ENCODE assay signal across 1 cellular context in genomic region chr6:37169458-37170272, GRCh38.
A peak's percentile ranks its signal among the peaks of the same experiment; 100 is the strongest.
TF ChIP-seq lines count a peak whose summit lies in the region.

Gene PIM1, plus strand, starts transcription at chr6:37170152. Its CDS starts 424 bp downstream, at chr6:37170576.

TF ChIP-seq in K562, 482 proteins besides CTCF, POLR2A, EP300 and RAD21 (continued from another document and continues in another):
- TF ChIP-seq AFF1 (IDR thresholded peaks at IDR 0.05; ENCODE audit: low read depth in 1 of 2, partially characterized antibody in 2 of 2) = peak; percentile 25 to 63
- TF ChIP-seq FOXP1 (CRISPR knock-in tag; IDR thresholded peaks at IDR 0.05) = 0 out of 2 replicates have a peak, but pooled peaks have one; percentile 11
- no peak for TF ChIP-seq MCM2 (IDR thresholded peaks at IDR 0.05; ENCODE audit: low read depth)
- no peak for TF ChIP-seq ZNF668 (CRISPR knock-in tag; IDR thresholded peaks at IDR 0.05)
- TF ChIP-seq LEF1 (IDR thresholded peaks at IDR 0.05) = peak; percentile 69
- peak; percentile 60 for TF ChIP-seq PML (IDR thresholded peaks at IDR 0.05; ENCODE audit: low read length)
- no peak for TF ChIP-seq ZNF57 (CRISPR knock-in tag; IDR thresholded peaks at IDR 0.05)
- peak in 1 of 2 experiments; percentile 85; a peak in 2 of 4 replicates for TF ChIP-seq ZNF639 (CRISPR knock-in tag; conservative IDR thresholded peaks at IDR 0.05 in 1 of 2, IDR thresholded peaks at IDR 0.05 in 1 of 2)
- TF ChIP-seq STAT6 (CRISPR knock-in tag; IDR thresholded peaks at IDR 0.05) = 0 out of 2 replicates have a peak, but pooled peaks have one; percentile 48
- no peak for TF ChIP-seq GATAD2B (IDR thresholded peaks at IDR 0.05; ENCODE audit: borderline replicate concordance)
- TF ChIP-seq L3MBTL2 (IDR thresholded peaks at IDR 0.05) = peak; percentile 76
- peak; percentile 69 for TF ChIP-seq SUPT5H (IDR thresholded peaks at IDR 0.05)
- TF ChIP-seq THAP7 (CRISPR knock-in tag; IDR thresholded peaks at IDR 0.05) = no peak
- TF ChIP-seq ZMIZ1 (IDR thresholded peaks at IDR 0.05; ENCODE audit: low read depth in 2 of 2, low read length in 2 of 2) = peak in 1 of 2 experiments; percentile 45; a peak in 1 of 4 replicates
- peak; percentile 4; the same call in 1 of the 2 replicates for TF ChIP-seq HMBOX1 (IDR thresholded peaks at IDR 0.05)
- peak; percentile 2 to 52; a peak in 3 of 4 replicates for TF ChIP-seq NRF1 (conservative IDR thresholded peaks at IDR 0.05 in 1 of 2, IDR thresholded peaks at IDR 0.05 in 1 of 2)
- TF ChIP-seq THRB (CRISPR knock-in tag; conservative IDR thresholded peaks at IDR 0.05) = no peak
- TF ChIP-seq ZNF217 (CRISPR knock-in tag; IDR thresholded peaks at IDR 0.05) = no peak
- TF ChIP-seq ZKSCAN8 (CRISPR knock-in tag; IDR thresholded peaks at IDR 0.05) = no peak
- 0 out of 2 replicates have a peak, but pooled peaks have one; percentile 28 for TF ChIP-seq FOXK1 (CRISPR knock-in tag; IDR thresholded peaks at IDR 0.05; ENCODE audit: borderline replicate concordance)
- TF ChIP-seq ZC3H4 (CRISPR knock-in tag; IDR thresholded peaks at IDR 0.05; ENCODE audit: borderline replicate concordance) = no peak
- TF ChIP-seq SMARCE1 (IDR thresholded peaks at IDR 0.05) = peak; percentile 60; the same call in 1 of the 2 replicates
- TF ChIP-seq ETS2 (tag; IDR thresholded peaks at IDR 0.05; ENCODE audit: borderline replicate concordance, poor library complexity, severe bottlenecking) = no peak
- no peak for TF ChIP-seq ZNF212 (CRISPR knock-in tag; IDR thresholded peaks at IDR 0.05)
- TF ChIP-seq ZEB2 (IDR thresholded peaks at IDR 0.05) = 0 out of 2 replicates have a peak, but pooled peaks have one; percentile 38
- 0 out of 2 replicates have a peak, but pooled peaks have one; percentile 63 for TF ChIP-seq BRD4 (IDR thresholded peaks at IDR 0.05)
- TF ChIP-seq ZBTB8A (IDR thresholded peaks at IDR 0.05; ENCODE audit: partially characterized antibody) = no peak
- 0 out of 2 replicates have a peak, but pooled peaks have one; percentile 82 for TF ChIP-seq RERE (CRISPR knock-in tag; IDR thresholded peaks at IDR 0.05; ENCODE audit: borderline replicate concordance)
- TF ChIP-seq KDM5B (IDR thresholded peaks at IDR 0.05; ENCODE audit: insufficient replicate concordance, low read depth, low read length) = peak; percentile 6
- TF ChIP-seq PTRF (tag; IDR thresholded peaks at IDR 0.05) = no peak
- TF ChIP-seq KDM4B (IDR thresholded peaks at IDR 0.05; ENCODE audit: borderline replicate concordance in 2 of 2, low read depth in 1 of 2) = no peak
- TF ChIP-seq BMI1 (IDR thresholded peaks at IDR 0.05; ENCODE audit: low read length) = no peak
- peak; percentile 79 for TF ChIP-seq GABPB1 (CRISPR knock-in tag; IDR thresholded peaks at IDR 0.05)
- TF ChIP-seq TCF15 (CRISPR knock-in tag; IDR thresholded peaks at IDR 0.05) = no peak
- peak; percentile 97 for TF ChIP-seq LCOR (CRISPR knock-in tag; IDR thresholded peaks at IDR 0.05)
- TF ChIP-seq CBX1 (IDR thresholded peaks at IDR 0.05; ENCODE audit: low read depth) = 0 out of 2 replicates have a peak, but pooled peaks have one; percentile 41
- TF ChIP-seq SLC30A9 (CRISPR knock-in tag; IDR thresholded peaks at IDR 0.05) = no peak
- TF ChIP-seq HSF4 (CRISPR knock-in tag; IDR thresholded peaks at IDR 0.05; ENCODE audit: borderline replicate concordance) = peak; percentile 20; the same call in 1 of the 2 replicates
